ENCODE assay signal across 1 cellular context in the genomic region with DNA sequence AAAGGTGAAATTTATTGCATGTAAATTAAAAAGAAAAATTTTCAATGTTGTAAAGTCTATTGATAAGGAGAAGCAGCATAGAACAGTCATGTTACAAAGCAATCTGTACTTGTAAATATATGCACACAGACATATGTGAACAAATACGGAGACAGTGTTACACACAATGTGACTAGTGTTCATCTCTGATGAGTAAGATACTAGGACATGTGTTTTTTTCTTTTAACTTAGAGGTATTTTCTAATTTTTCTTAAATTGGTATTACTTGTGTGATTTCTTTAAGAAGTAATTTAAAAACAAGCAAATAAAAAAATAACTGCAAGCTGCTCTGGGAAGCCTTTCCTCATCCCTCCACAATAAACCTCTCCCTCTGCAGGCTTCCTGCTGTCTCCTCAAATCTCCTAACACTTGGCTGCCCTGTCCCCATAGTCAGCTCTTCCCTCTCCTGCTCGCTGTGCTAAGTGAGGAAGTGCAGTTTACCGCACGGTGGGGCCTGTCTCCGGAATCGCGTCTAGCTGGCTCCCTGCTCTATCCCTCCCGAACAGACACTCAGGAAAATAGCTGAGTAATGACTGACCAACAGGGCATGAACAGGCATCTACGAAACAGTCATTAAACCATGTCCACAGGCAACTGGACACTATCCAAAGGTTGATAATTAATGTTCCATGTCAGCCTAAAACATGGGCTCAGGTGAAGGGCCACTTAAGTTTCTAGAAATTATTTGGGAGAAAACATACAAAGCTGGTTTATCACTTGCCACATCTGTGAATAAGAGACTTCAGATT.
TF ChIP-seq lines count a peak whose summit lies in the region.

No MANE protein-coding gene starts in this region.

TF ChIP-seq in IMR-90, 13 proteins besides CTCF, POLR2A, EP300 and RAD21 (continued from another document):
- TF ChIP-seq FOS (IDR thresholded peaks at IDR 0.05; ENCODE audit: low read depth, low read length) (no peak), MAFK (IDR thresholded peaks at IDR 0.05; ENCODE audit: low read depth, low read length) (peak; percentile 63)
TF ChIP-seq in IMR-90: peak in this region for 3.
